ENCODE assay signal across 27 cellular contexts in genomic region chr10:106978746-106979145, GRCh38.
"Had no signal": no experiment of that assay in that cellular context is flagged by ENCODE, and none has a peak within 500 bp of the region (broad histone marks: within the 10 kb centered on the region; RNA-seq: fewer than 3 reads in every experiment).

No MANE protein-coding gene starts in this region.

- H3K9me3 ChIP-seq: adrenal gland, Peyer's patch, SJSA1 had no signal

- H3K4me1 ChIP-seq: adrenal gland, Peyer's patch, SJSA1 had no signal

- DNase-seq: activated CD4-positive, alpha-beta T cell treated with anti-CD3 and anti-CD28 coated beads for 4 hours; activated CD4-positive, alpha-beta T cell treated with anti-CD3 and anti-CD28 coated beads, Interleukin-2, amount 50 U/mL, for 4 hours; activated CD8-positive, alpha-beta memory T cell treated with anti-CD3 and anti-CD28 coated beads, Interleukin-2, amount 50 U/mL, for 48 hours; activated CD8-positive, alpha-beta T cell treated with anti-CD3 and anti-CD28 coated beads, Interleukin-2, amount 10 ng/mL, durations not matched to agents 7 days and 5 days; activated naive CD4-positive, alpha-beta T cell treated with anti-CD3 and anti-CD28 coated beads, Interleukin-2, amount 50 U/mL, for 16 hours; activated naive CD8-positive, alpha-beta T cell treated with anti-CD3 and anti-CD28 coated beads, Interleukin-2, amount 10 ng/mL, durations not matched to agents 7 days and 5 days; activated T-cell treated with anti-CD3 and anti-CD28 coated beads, Interleukin-2, amount 50 U/mL, for 1 hour; adrenal gland; anterior cingulate cortex; caudate nucleus; Kasumi-1; KBM-7; NCI-H1092; NCI-H1417 treated with DMSO at 0.1 percent for 48 hours; NCI-H1694; NCI-H2081; NCI-H446; NCI-H524; NCI-H748 treated with DMSO at 0.1 percent for 48 hours; OCI-M1; Peyer's patch; SHP77; SW 1271 had no signal

- H3K4me1 Mint-ChIP-seq: activated naive CD8-positive, alpha-beta T cell treated with anti-CD3 and anti-CD28 coated beads, Interleukin-2, amount 10 ng/mL, durations not matched to agents 7 days and 5 days had no signal

- H3K27me3 ChIP-seq: adrenal gland, Peyer's patch, SJSA1 had no signal

- H3K4me3 ChIP-seq: adrenal gland, Peyer's patch, SJSA1 had no signal

- H3K27me3 Mint-ChIP-seq: activated naive CD8-positive, alpha-beta T cell treated with anti-CD3 and anti-CD28 coated beads, Interleukin-2, amount 10 ng/mL, durations not matched to agents 7 days and 5 days had no signal

- H3K36me3 Mint-ChIP-seq: activated naive CD8-positive, alpha-beta T cell treated with anti-CD3 and anti-CD28 coated beads, Interleukin-2, amount 10 ng/mL, durations not matched to agents 7 days and 5 days had no signal

- H3K27ac Mint-ChIP-seq: activated CD8-positive, alpha-beta T cell treated with anti-CD3 and anti-CD28 coated beads, Interleukin-2, amount 10 ng/mL, durations not matched to agents 7 days and 5 days; activated naive CD8-positive, alpha-beta T cell treated with anti-CD3 and anti-CD28 coated beads, Interleukin-2, amount 10 ng/mL, durations not matched to agents 7 days and 5 days; T-helper 2 cell treated with Interferon-gamma antibody and Interleukin-4, amounts not matched to agents 5 μg/mL and 100 μg/mL, for 36 hours had no signal

- ATAC-seq: activated CD4-positive, CD25-positive, alpha-beta regulatory T cell treated with anti-CD3 and anti-CD28 coated beads, Interleukin-2, amount 50 U/mL, for 24 hours; activated CD8-positive, alpha-beta T cell treated with anti-CD3 and anti-CD28 coated beads, Interleukin-2, amount 10 ng/mL, durations not matched to agents 7 days and 5 days; SK-N-SH treated with all-trans-retinoic acid at 6 μM for 48 hours had no signal

- H3K4me3 Mint-ChIP-seq: activated CD8-positive, alpha-beta T cell treated with anti-CD3 and anti-CD28 coated beads, Interleukin-2, amount 10 ng/mL, durations not matched to agents 7 days and 5 days; activated naive CD8-positive, alpha-beta T cell treated with anti-CD3 and anti-CD28 coated beads, Interleukin-2, amount 10 ng/mL, durations not matched to agents 7 days and 5 days; T-helper 2 cell treated with Interferon-gamma antibody and Interleukin-4, amounts not matched to agents 5 μg/mL and 100 μg/mL, for 36 hours had no signal

- H3K27ac ChIP-seq: adrenal gland, Peyer's patch, SJSA1 had no signal

- H3K36me3 ChIP-seq: adrenal gland, Peyer's patch, SJSA1 had no signal
